In genomic region chr18:12934454-12935071, GRCh38 we compare ENCODE assay signal across 8 cellular contexts. TPM values are rescaled to one million over a fixed set of nuclear protein-coding genes. Genes with fewer than 3 reads are reported as not detected.
A peak's percentile ranks its signal among the peaks of the same experiment; 100 is the strongest.
DNase-seq lines count a peak whose midpoint lies in the region; ATAC-seq, FAIRE-seq and TF ChIP-seq lines count a peak whose summit lies in the region.

No MANE protein-coding gene starts in this region.

- BruUV-seq in A673 (replicated peaks; lab: Mats Ljungman, UMichigan): no TSS peak

- no peaks in the 10 kb centered on the region for H3K27me3 ChIP-seq in A673 (replicated peaks; ENCODE audit: insufficient read depth, low read depth, low read length, poor library complexity)
- H3K27me3 ChIP-seq in bronchial epithelial cell (ENCODE audit: control insufficient read depth, insufficient read depth, low read length): no peaks in the 10 kb centered on the region

- no peaks in the 10 kb centered on the region for H3K36me3 Mint-ChIP-seq in WTC11

- intact Hi-C loops in A673 (cut with micrococcal nuclease; ENCODE audit: unreplicated experiment): loop anchor here (1.0 to 5.0 kb wide), 4 partner anchors 190 to 542 kb away; no protein-coding TSS in a partner anchor

- no peaks in the 10 kb centered on the region for H3K9me3 ChIP-seq in A673 (ENCODE audit: low read depth, low read length, poor library complexity, severe bottlenecking)

- TF ChIP-seq CTCF in A673 (conservative IDR thresholded peaks at IDR 0.05; ENCODE audit: low read depth, low read length) (peak; percentile 95), WTC11 (IDR thresholded peaks at IDR 0.05) (peak; percentile 66), bronchial epithelial cell (IDR thresholded peaks at IDR 0.05; ENCODE audit: insufficient read depth, low read length, severe bottlenecking) (peak; percentile 89)

- FAIRE-seq in bronchial epithelial cell (lab: Jason Lieb, UNC): no peak

- peak; percentile 45 for ATAC-seq in GM18909 (IDR thresholded peaks at IDR 0.05; ENCODE audit: poor library complexity, unreplicated experiment)
- peak; percentile 95 for ATAC-seq in WTC11
- no peak for ATAC-seq in HG03571 (IDR thresholded peaks at IDR 0.05; ENCODE audit: unreplicated experiment)

- peak; percentile 86 for DNase-seq in A673 (ENCODE audit: low spot score)
- peak; percentile 62 for DNase-seq in NCI-H226
- peak; percentile 87 for DNase-seq in WTC11 (ENCODE audit: low spot score)
- peak; percentile 76 for DNase-seq in bronchial epithelial cell (ENCODE audit: low read depth)
- DNase-seq in islet precursor cell: peak; percentile 91
- DNase-seq in stimulated activated CD4-positive, alpha-beta T cell treated with anti-CD3 and anti-CD28 coated beads, Interleukin-15, amount 100 ng/mL, for 24 hours: peak; percentile 83

- H3K4me1 ChIP-seq in A673 (ENCODE audit: insufficient read depth, low read length, poor library complexity, severe bottlenecking): no peaks in the 10 kb centered on the region

- H3K27ac ChIP-seq in A673 (ENCODE audit: low read depth, low read length, poor library complexity, severe bottlenecking): no peak overlapping the region

- H3K27ac Mint-ChIP-seq in WTC11: no peak overlapping the region

- H3K27me3 Mint-ChIP-seq in WTC11 (ENCODE audit: low read depth): no peaks in the 10 kb centered on the region; the same call in 1 of the 2 replicates

- H3K4me3 Mint-ChIP-seq in WTC11: no peak overlapping the region

- POLR2A ChIA-PET in A673 (lab: Charles Lee; ENCODE audit: low non-redundant PET): no interaction called here
- POLR2A ChIA-PET in WTC11 (lab: Charles Lee): interaction anchor here (0.6 to 1.0 kb wide), 3 partner anchors 13 to 493 kb away, joined by 4 to 8 read pairs (median 6); partner anchors contain the start of gene SEH1L

- no peaks in the 10 kb centered on the region for H3K9me3 Mint-ChIP-seq in WTC11

- H3K4me1 Mint-ChIP-seq in WTC11: peaks cover 6% of the 10 kb centered on the region

- no peak overlapping the region for H3K4me3 ChIP-seq in A673 (ENCODE audit: low read depth, low read length, poor library complexity, severe bottlenecking)
- H3K4me3 ChIP-seq in bronchial epithelial cell (ENCODE audit: low read depth, low read length): no peak overlapping the region

- CTCF ChIA-PET in A673 (lab: Charles Lee): interaction anchor here (0.6 to 1.2 kb wide), 7 partner anchors 51 to 695 kb away, joined by 3 to 14 read pairs (median 4); partner anchors contain the start of gene PTPN2
- CTCF ChIA-PET in WTC11 (lab: Charles Lee): interaction anchor here (0.6 to 2.4 kb wide), 34 partner anchors 9 to 541 kb away, joined by 3 to 56 read pairs (median 5); partner anchors contain the start of gene CEP192

- H3K36me3 ChIP-seq in A673 (ENCODE audit: insufficient read depth, low read length, poor library complexity, severe bottlenecking): no peaks in the 10 kb centered on the region
- H3K36me3 ChIP-seq in bronchial epithelial cell (ENCODE audit: control insufficient read depth, insufficient read depth, low read length): no peaks in the 10 kb centered on the region

TF ChIP-seq in WTC11, 78 proteins besides CTCF, POLR2A, EP300 and RAD21:
- TF ChIP-seq, protein P1, sequence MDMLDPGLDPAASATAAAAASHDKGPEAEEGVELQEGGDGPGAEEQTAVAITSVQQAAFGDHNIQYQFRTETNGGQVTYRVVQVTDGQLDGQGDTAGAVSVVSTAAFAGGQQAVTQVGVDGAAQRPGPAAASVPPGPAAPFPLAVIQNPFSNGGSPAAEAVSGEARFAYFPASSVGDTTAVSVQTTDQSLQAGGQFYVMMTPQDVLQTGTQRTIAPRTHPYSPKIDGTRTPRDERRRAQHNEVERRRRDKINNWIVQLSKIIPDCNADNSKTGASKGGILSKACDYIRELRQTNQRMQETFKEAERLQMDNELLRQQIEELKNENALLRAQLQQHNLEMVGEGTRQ (CRISPR knock-in tag; IDR thresholded peaks at IDR 0.05): no peak
- TF ChIP-seq TEAD4 (CRISPR knock-in tag; IDR thresholded peaks at IDR 0.05): peak; percentile 48; the same call in 1 of the 2 replicates
- TF ChIP-seq TEAD1 (CRISPR knock-in tag; IDR thresholded peaks at IDR 0.05): peak; percentile 51; the same call in 1 of the 2 replicates
- TF ChIP-seq E2F5 (CRISPR knock-in tag; IDR thresholded peaks at IDR 0.05): no peak

RNA-seq across cellular contexts. Expression of gene SEH1L, which starts 13.2 kb away (rescaled TPM):
- total RNA-seq in A673 (2021) (104 and 105 TPM in 2 replicates), WTC11 (2021) (75.5 to 81.2 TPM (median 79.1 TPM) in 3 replicates), bronchial epithelial cell (60.4 and 108 TPM in 2 replicates)

RNA-seq across cellular contexts. Expression of gene PTPN2, which starts 50.5 kb away (rescaled TPM):
- 35.8 and 44.7 TPM in 2 replicates for total RNA-seq in A673 (2021)
- 37.7 to 45.3 TPM (median 43.3 TPM) in 3 replicates for total RNA-seq in WTC11 (2021)
- 47.9 and 50.1 TPM in 2 replicates for total RNA-seq in bronchial epithelial cell

RNA-seq across cellular contexts. Expression of gene CEP192, which starts 56.6 kb away (rescaled TPM):
- total RNA-seq in A673 (2021): 46.4 and 50.2 TPM in 2 replicates
- total RNA-seq in WTC11 (2021): 24.3 to 26.8 TPM (median 25.4 TPM) in 3 replicates
- total RNA-seq in bronchial epithelial cell: 19.5 and 25.8 TPM in 2 replicates
